ENCODE assay signal across 1 cellular context in genomic region chr17:67366193-67367157, GRCh38.
TF ChIP-seq lines count a peak whose summit lies in the region.

Gene PSMD12, minus strand, starts transcription at chr17:67366577. Its CDS starts 58 bp downstream, at chr17:67366519.

TF ChIP-seq in K562, 482 proteins besides CTCF, POLR2A, EP300 and RAD21 (continued from another document and continues in another):
- TF ChIP-seq STAT5B (CRISPR knock-in tag; IDR thresholded peaks at IDR 0.05): no peak
- TF ChIP-seq THRAP3 (IDR thresholded peaks at IDR 0.05; ENCODE audit: borderline replicate concordance): no peak
- TF ChIP-seq ZNF655 (CRISPR knock-in tag; IDR thresholded peaks at IDR 0.05): no peak
- 0 out of 2 replicates have a peak, but pooled peaks have one; percentile 28 for TF ChIP-seq RNF2 (IDR thresholded peaks at IDR 0.05)
- TF ChIP-seq ZNF24 (IDR thresholded peaks at IDR 0.05): 0 out of 2 replicates have a peak, but pooled peaks have one; percentile 27
- no peak for TF ChIP-seq E2F5 (CRISPR knock-in tag; IDR thresholded peaks at IDR 0.05)
- TF ChIP-seq MECOM (CRISPR knock-in tag; IDR thresholded peaks at IDR 0.05): no peak
- TF ChIP-seq ZNF212 (CRISPR knock-in tag; IDR thresholded peaks at IDR 0.05): no peak
- TF ChIP-seq ZKSCAN8 (CRISPR knock-in tag; IDR thresholded peaks at IDR 0.05): no peak
- TF ChIP-seq PHF21A (IDR thresholded peaks at IDR 0.05; ENCODE audit: borderline replicate concordance, low read depth): no peak
- peak; percentile 62 for TF ChIP-seq L3MBTL2 (IDR thresholded peaks at IDR 0.05)
- TF ChIP-seq, protein P1, sequence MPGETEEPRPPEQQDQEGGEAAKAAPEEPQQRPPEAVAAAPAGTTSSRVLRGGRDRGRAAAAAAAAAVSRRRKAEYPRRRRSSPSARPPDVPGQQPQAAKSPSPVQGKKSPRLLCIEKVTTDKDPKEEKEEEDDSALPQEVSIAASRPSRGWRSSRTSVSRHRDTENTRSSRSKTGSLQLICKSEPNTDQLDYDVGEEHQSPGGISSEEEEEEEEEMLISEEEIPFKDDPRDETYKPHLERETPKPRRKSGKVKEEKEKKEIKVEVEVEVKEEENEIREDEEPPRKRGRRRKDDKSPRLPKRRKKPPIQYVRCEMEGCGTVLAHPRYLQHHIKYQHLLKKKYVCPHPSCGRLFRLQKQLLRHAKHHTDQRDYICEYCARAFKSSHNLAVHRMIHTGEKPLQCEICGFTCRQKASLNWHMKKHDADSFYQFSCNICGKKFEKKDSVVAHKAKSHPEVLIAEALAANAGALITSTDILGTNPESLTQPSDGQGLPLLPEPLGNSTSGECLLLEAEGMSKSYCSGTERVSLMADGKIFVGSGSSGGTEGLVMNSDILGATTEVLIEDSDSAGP (CRISPR knock-in tag; IDR thresholded peaks at IDR 0.05): no peak
- no peak for TF ChIP-seq ELF4 (CRISPR knock-in tag; IDR thresholded peaks at IDR 0.05)
- no peak for TF ChIP-seq KLF16 (IDR thresholded peaks at IDR 0.05)
- TF ChIP-seq MGA (IDR thresholded peaks at IDR 0.05): no peak
- TF ChIP-seq ZFX (CRISPR knock-in tag; IDR thresholded peaks at IDR 0.05): peak; percentile 99
- no peak for TF ChIP-seq BACH1 (tag; IDR thresholded peaks at IDR 0.05)
- no peak for TF ChIP-seq DMBX1 (CRISPR knock-in tag; IDR thresholded peaks at IDR 0.05; ENCODE audit: borderline replicate concordance)
- peak; percentile 83 for TF ChIP-seq NFRKB (IDR thresholded peaks at IDR 0.05; ENCODE audit: low read depth)
- TF ChIP-seq RFX7 (CRISPR knock-in tag; IDR thresholded peaks at IDR 0.05): no peak
- no peak for TF ChIP-seq CHCHD3 (CRISPR knock-in tag; IDR thresholded peaks at IDR 0.05)
- no peak for TF ChIP-seq GABPB2 (CRISPR knock-in tag; conservative IDR thresholded peaks at IDR 0.05)
- no peak for TF ChIP-seq ZNF146 (CRISPR knock-in tag; IDR thresholded peaks at IDR 0.05; ENCODE audit: unreplicated experiment)
- no peak for TF ChIP-seq NR1H2 (CRISPR knock-in tag; IDR thresholded peaks at IDR 0.05)
- TF ChIP-seq CBX3 (IDR thresholded peaks at IDR 0.05; ENCODE audit: borderline replicate concordance in 1 of 2, low read length in 2 of 2): peak in 1 of 2 experiments; percentile 13; a peak in 1 of 3 replicates
- TF ChIP-seq ZNF253 (CRISPR knock-in tag; conservative IDR thresholded peaks at IDR 0.05): no peak
- TF ChIP-seq ZNF347 (CRISPR knock-in tag; IDR thresholded peaks at IDR 0.05; ENCODE audit: low read depth): no peak
- peak; percentile 83 for TF ChIP-seq MAX (CRISPR knock-in tag; IDR thresholded peaks at IDR 0.05)
- no peak for TF ChIP-seq MAFK (IDR thresholded peaks at IDR 0.05; ENCODE audit: low read length)
- no peak for TF ChIP-seq IRF1 (CRISPR knock-in tag; IDR thresholded peaks at IDR 0.05; ENCODE audit: borderline replicate concordance)
- TF ChIP-seq ZNF707 (CRISPR knock-in tag; conservative IDR thresholded peaks at IDR 0.05): no peak
- TF ChIP-seq TAF15 (IDR thresholded peaks at IDR 0.05; ENCODE audit: low read depth, low read length): no peak
- TF ChIP-seq TAF1 (IDR thresholded peaks at IDR 0.05; ENCODE audit: control insufficient read depth, extremely low read depth, insufficient read depth, low read length, severe bottlenecking): peak; percentile 96
- no peak for TF ChIP-seq SLC30A9 (CRISPR knock-in tag; IDR thresholded peaks at IDR 0.05)
- TF ChIP-seq ZNF165 (CRISPR knock-in tag; IDR thresholded peaks at IDR 0.05; ENCODE audit: borderline replicate concordance): no peak
- no peak for TF ChIP-seq TEAD2 (tag; IDR thresholded peaks at IDR 0.05)
- peak; percentile 42 for TF ChIP-seq HNRNPLL (IDR thresholded peaks at IDR 0.05; ENCODE audit: low read depth, low read length, poor library complexity, severe bottlenecking)
- TF ChIP-seq PHF20 (IDR thresholded peaks at IDR 0.05; ENCODE audit: partially characterized antibody): peak; percentile 88
- no peak; the same call in 1 of the 2 replicates for TF ChIP-seq ZNF224 (CRISPR knock-in tag; IDR thresholded peaks at IDR 0.05)
- TF ChIP-seq STAG1 (CRISPR knock-in tag; IDR thresholded peaks at IDR 0.05; ENCODE audit: borderline replicate concordance): no peak
- peak; percentile 22; the same call in 1 of the 2 replicates for TF ChIP-seq LCOR (CRISPR knock-in tag; IDR thresholded peaks at IDR 0.05)
- TF ChIP-seq ZNF444 (CRISPR knock-in tag; IDR thresholded peaks at IDR 0.05): no peak
- no peak for TF ChIP-seq RBM34 (IDR thresholded peaks at IDR 0.05; ENCODE audit: borderline replicate concordance, insufficient read depth, low read length)
- TF ChIP-seq EGR1 (conservative IDR thresholded peaks at IDR 0.05): peak; percentile 42
- no peak for TF ChIP-seq ZBTB33 (CRISPR knock-in tag; IDR thresholded peaks at IDR 0.05)
- peak; percentile 75; the same call in 1 of the 2 replicates for TF ChIP-seq ZNF766 (CRISPR knock-in tag; conservative IDR thresholded peaks at IDR 0.05)
- no peak for TF ChIP-seq KAT2B (IDR thresholded peaks at IDR 0.05; ENCODE audit: low read depth, low read length)
- no peak for TF ChIP-seq ZC3H11A (IDR thresholded peaks at IDR 0.05; ENCODE audit: low read depth, low read length)
- no peak for TF ChIP-seq ZNF778 (CRISPR knock-in tag; IDR thresholded peaks at IDR 0.05)
- no peak for TF ChIP-seq ZNF121 (CRISPR knock-in tag; conservative IDR thresholded peaks at IDR 0.05)
- no peak for TF ChIP-seq MYBL2 (IDR thresholded peaks at IDR 0.05; ENCODE audit: low read depth)
- TF ChIP-seq MYBL2 (CRISPR knock-in tag; IDR thresholded peaks at IDR 0.05; ENCODE audit: borderline replicate concordance): no peak
- no peak; the same call in 1 of the 2 replicates for TF ChIP-seq NR2C2 (CRISPR knock-in tag; IDR thresholded peaks at IDR 0.05)
- TF ChIP-seq NR2C2 (tag; IDR thresholded peaks at IDR 0.05): no peak
- no peak for TF ChIP-seq BDP1 (IDR thresholded peaks at IDR 0.05; ENCODE audit: insufficient read depth, insufficient read length)
- peak; percentile 68; the same call in 1 of the 2 replicates for TF ChIP-seq ZBTB1 (CRISPR knock-in tag; IDR thresholded peaks at IDR 0.05; ENCODE audit: borderline replicate concordance, low read depth)
- TF ChIP-seq GATA2 (CRISPR knock-in tag; IDR thresholded peaks at IDR 0.05): no peak
- TF ChIP-seq ZNF830 (CRISPR knock-in tag; IDR thresholded peaks at IDR 0.05): no peak
- 0 out of 2 replicates have a peak, but pooled peaks have one; percentile 11 for TF ChIP-seq LARP7 (IDR thresholded peaks at IDR 0.05)
- no peak for TF ChIP-seq RBM39 (optimal IDR thresholded peaks at IDR 0.05; ENCODE audit: low read depth, low read length)
- no peak for TF ChIP-seq HDGF (IDR thresholded peaks at IDR 0.05)
